Comparison of ENCODE assay signal across 13 cellular contexts in the genomic region with DNA sequence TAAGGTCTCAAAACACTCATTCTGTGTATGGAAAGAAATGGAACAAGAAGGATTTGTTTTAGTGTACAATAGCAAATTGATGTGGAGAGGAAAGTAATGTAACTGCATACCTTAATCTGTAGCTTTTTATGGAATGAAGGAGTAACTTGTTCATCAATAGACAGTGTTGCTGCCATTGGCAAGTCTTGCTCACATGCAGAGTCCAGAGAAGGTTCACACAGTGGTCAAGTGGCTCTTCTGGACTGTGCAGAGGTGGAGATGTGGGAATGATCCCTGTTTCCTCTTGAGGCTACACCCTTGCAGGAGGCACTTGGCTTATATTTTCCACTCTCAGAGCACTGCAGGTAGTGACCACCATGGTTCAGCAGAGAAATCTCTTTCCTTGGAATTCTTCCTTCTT.
DNase-seq lines count a peak whose midpoint lies in the region; ATAC-seq and TF ChIP-seq lines count a peak whose summit lies in the region.
"Had no signal": no experiment of that assay in that cellular context is flagged by ENCODE, and none has a peak within 500 bp of the region (broad histone marks: within the 10 kb centered on the region; RNA-seq: fewer than 3 reads in every experiment).

No MANE protein-coding gene starts in this region.

- peaks cover 12% of the 10 kb centered on the region for H3K4me1 Mint-ChIP-seq in WTC11

- no peak overlapping the region for H3K4me3 ChIP-seq in cardiac muscle cell
- no peak overlapping the region for H3K4me3 ChIP-seq in left lung

- peaks cover 13% of the 10 kb centered on the region for H3K4me1 ChIP-seq in cardiac muscle cell (ENCODE audit: low read depth)
- H3K4me1 ChIP-seq in left lung = peaks cover 0 to 17% of the 10 kb centered on the region in 2 donors

- H3K27ac Mint-ChIP-seq in WTC11 = no peak overlapping the region

- H3K4me3 Mint-ChIP-seq in WTC11 = no peak overlapping the region

- TF ChIP-seq CTCF in cardiac muscle cell (IDR thresholded peaks at IDR 0.05; ENCODE audit: low read depth, low read length) (no peak), left lung (IDR thresholded peaks at IDR 0.05) (no peak), WTC11 (IDR thresholded peaks at IDR 0.05) (no peak)

- peaks cover 2% of the 10 kb centered on the region for H3K9me3 Mint-ChIP-seq in WTC11

- DNase-seq in cardiac muscle cell (ENCODE audit: low read depth in 1 of 2, low spot score in 1 of 2) (peak in 1 of 2 donors; percentile 61), left ventricle myocardium superior (no peak), SHP77 treated with DMSO at 0.1 percent for 48 hours (lab: John Stamatoyannopoulos, UW) (peak; percentile 35), left lung (peak in 1 of 2 donors; percentile 51), Kasumi-1 (lab: John Stamatoyannopoulos, UW) (no peak), WTC11 (ENCODE audit: low spot score) (no peak), NCI-H526 treated with DMSO at 0.1 percent for 48 hours (lab: John Stamatoyannopoulos, UW) (no peak)
- DNase-seq: Caco-2, NCI-H1930, NCI-H345, SIG-M5 had no signal

- ATAC-seq in left ventricle myocardium superior (no peak), left lung (peak; percentile 70), GM19455 (IDR thresholded peaks at IDR 0.05; ENCODE audit: unreplicated experiment) (no peak), WTC11 (no peak)

- H3K9me3 ChIP-seq in cardiac muscle cell (ENCODE audit: low read depth) (no peaks in the 10 kb centered on the region), left lung (no peaks in the 10 kb centered on the region)
- H3K9me3 ChIP-seq: Caco-2 had no signal

- intact Hi-C loops in left ventricle myocardium superior (cut with micrococcal nuclease) = loop anchor here (5.0 to 10.0 kb wide), 4 partner anchors 60 to 320 kb away; a partner anchor contains a TSS
- intact Hi-C loops in left lung (cut with DNase I) = no loop called here

- H3K27ac ChIP-seq in cardiac muscle cell (peak overlapping the region; percentile 45), left lung (no peak overlapping the region)

- no peaks in the 10 kb centered on the region for H3K27me3 ChIP-seq in cardiac muscle cell
- H3K27me3 ChIP-seq in left lung = no peaks in the 10 kb centered on the region

- H3K36me3 Mint-ChIP-seq in WTC11 = peaks cover 1% of the 10 kb centered on the region
- H3K36me3 Mint-ChIP-seq: CD14-positive monocyte had no signal

- POLR2A ChIA-PET in WTC11 (lab: Charles Lee) = no interaction called here

- no peaks in the 10 kb centered on the region; the same call in 1 of the 2 replicates for H3K27me3 Mint-ChIP-seq in WTC11 (ENCODE audit: low read depth)

- CTCF ChIA-PET in WTC11 (lab: Charles Lee) = interaction anchor here (0.6 to 3.4 kb wide), 13 partner anchors 11 to 319 kb away, joined by 3 to 52 read pairs (median 4); no protein-coding TSS in a partner anchor

- H3K36me3 ChIP-seq in cardiac muscle cell (no peaks in the 10 kb centered on the region), left lung (no peaks in the 10 kb centered on the region)

TF ChIP-seq in WTC11, 78 proteins besides CTCF, POLR2A, EP300 and RAD21:
- no peak for TF ChIP-seq ZNF396 (CRISPR knock-in tag; IDR thresholded peaks at IDR 0.05; ENCODE audit: borderline replicate concordance)
- TF ChIP-seq, protein P1, sequence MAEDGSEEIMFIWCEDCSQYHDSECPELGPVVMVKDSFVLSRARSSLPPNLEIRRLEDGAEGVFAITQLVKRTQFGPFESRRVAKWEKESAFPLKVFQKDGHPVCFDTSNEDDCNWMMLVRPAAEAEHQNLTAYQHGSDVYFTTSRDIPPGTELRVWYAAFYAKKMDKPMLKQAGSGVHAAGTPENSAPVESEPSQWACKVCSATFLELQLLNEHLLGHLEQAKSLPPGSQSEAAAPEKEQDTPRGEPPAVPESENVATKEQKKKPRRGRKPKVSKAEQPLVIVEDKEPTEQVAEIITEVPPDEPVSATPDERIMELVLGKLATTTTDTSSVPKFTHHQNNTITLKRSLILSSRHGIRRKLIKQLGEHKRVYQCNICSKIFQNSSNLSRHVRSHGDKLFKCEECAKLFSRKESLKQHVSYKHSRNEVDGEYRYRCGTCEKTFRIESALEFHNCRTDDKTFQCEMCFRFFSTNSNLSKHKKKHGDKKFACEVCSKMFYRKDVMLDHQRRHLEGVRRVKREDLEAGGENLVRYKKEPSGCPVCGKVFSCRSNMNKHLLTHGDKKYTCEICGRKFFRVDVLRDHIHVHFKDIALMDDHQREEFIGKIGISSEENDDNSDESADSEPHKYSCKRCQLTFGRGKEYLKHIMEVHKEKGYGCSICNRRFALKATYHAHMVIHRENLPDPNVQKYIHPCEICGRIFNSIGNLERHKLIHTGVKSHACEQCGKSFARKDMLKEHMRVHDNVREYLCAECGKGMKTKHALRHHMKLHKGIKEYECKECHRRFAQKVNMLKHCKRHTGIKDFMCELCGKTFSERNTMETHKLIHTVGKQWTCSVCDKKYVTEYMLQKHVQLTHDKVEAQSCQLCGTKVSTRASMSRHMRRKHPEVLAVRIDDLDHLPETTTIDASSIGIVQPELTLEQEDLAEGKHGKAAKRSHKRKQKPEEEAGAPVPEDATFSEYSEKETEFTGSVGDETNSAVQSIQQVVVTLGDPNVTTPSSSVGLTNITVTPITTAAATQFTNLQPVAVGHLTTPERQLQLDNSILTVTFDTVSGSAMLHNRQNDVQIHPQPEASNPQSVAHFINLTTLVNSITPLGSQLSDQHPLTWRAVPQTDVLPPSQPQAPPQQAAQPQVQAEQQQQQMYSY (CRISPR knock-in tag; IDR thresholded peaks at IDR 0.05) = no peak
- TF ChIP-seq MXD4 (CRISPR knock-in tag; IDR thresholded peaks at IDR 0.05; ENCODE audit: borderline replicate concordance) = no peak
- TF ChIP-seq JUN (CRISPR knock-in tag; IDR thresholded peaks at IDR 0.05) = no peak
- TF ChIP-seq, protein P2, sequence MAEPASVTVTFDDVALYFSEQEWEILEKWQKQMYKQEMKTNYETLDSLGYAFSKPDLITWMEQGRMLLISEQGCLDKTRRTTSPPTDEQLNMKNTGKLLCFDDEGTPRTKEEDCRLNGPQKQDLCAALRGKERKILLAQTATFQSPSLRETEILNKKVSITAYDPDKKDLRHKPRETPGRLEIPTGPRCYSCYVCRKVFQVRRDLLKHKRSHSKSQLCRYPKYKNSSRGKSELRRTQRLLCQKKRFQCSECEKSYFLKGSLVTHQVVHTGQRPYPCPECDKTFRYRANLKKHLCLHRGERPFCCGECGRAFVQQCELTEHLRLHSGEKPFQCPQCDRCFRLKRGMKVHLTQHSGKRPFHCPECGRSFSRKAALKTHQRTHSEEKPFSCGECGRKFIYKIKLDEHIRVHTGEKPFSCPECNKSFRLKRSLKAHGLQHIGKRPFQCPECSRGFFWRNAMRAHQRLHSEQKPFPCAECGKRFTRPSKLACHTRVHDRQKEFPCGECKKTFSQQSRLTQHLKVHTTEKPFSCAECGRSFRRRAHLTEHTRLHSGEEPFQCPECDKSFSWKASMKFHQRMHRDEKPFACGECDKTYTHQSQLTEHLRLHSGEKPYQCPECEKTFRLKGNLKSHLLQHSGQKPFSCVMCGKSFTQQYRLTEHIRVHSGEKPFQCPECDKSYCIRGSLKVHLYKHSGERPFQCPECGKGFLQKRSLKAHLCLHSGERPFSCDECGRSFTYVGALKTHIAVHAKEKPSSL (CRISPR knock-in tag; conservative IDR thresholded peaks at IDR 0.05) = no peak
- TF ChIP-seq ZNF423 (CRISPR knock-in tag; IDR thresholded peaks at IDR 0.05) = no peak
- TF ChIP-seq, protein P3, sequence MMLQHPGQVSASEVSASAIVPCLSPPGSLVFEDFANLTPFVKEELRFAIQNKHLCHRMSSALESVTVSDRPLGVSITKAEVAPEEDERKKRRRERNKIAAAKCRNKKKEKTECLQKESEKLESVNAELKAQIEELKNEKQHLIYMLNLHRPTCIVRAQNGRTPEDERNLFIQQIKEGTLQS (CRISPR knock-in tag; conservative IDR thresholded peaks at IDR 0.05) = no peak
- TF ChIP-seq, protein P4, sequence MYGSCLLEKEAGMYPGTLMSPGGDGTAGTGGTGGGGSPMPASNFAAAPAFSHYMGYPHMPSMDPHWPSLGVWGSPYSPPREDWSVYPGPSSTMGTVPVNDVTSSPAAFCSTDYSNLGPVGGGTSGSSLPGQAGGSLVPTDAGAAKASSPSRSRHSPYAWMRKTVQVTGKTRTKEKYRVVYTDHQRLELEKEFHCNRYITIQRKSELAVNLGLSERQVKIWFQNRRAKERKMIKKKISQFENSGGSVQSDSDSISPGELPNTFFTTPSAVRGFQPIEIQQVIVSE (CRISPR knock-in tag; IDR thresholded peaks at IDR 0.05; ENCODE audit: borderline replicate concordance) = no peak
- TF ChIP-seq, protein P5, sequence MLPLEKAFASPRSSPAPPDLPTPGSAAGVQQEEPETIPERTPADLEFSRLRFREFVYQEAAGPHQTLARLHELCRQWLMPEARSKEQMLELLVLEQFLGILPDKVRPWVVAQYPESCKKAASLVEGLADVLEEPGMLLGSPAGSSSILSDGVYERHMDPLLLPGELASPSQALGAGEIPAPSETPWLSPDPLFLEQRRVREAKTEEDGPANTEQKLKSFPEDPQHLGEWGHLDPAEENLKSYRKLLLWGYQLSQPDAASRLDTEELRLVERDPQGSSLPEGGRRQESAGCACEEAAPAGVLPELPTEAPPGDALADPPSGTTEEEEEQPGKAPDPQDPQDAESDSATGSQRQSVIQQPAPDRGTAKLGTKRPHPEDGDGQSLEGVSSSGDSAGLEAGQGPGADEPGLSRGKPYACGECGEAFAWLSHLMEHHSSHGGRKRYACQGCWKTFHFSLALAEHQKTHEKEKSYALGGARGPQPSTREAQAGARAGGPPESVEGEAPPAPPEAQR (CRISPR knock-in tag; IDR thresholded peaks at IDR 0.05) = no peak
- no peak for TF ChIP-seq RELA (CRISPR knock-in tag; IDR thresholded peaks at IDR 0.05; ENCODE audit: borderline replicate concordance)
